Comparison of ENCODE assay signal across 18 cellular contexts in the genomic region with DNA sequence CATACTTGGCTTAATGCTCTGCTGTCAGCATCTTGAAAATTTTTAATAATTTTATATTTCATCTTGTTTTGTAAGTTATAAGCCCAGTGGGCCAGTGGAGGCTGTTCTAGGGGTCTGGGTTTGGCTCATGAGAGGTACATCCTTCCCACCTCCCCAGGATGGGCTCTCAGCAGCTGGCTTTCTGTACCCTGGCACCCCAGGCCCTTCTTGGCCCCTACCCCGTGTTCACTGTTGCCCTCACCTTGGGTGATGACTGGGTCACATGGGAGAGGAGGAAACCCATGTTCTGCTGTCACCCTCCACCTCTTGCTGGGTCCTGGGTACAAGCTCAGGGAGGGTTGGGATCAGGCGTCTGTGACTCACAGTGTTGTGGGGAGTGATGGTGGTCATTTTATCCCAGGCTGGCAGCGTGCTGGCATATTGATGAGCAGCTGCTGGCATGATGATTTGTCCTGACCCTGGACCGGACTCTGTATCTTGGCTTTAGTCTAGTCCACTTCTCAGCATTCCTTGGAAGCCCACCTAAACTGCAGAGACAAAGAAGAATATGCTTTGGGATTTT. TPM values are rescaled to one million over a fixed set of nuclear protein-coding genes. Genes with fewer than 3 reads are reported as not detected.
DNase-seq lines count a peak whose midpoint lies in the region; ATAC-seq and TF ChIP-seq lines count a peak whose summit lies in the region.
"Had no signal": no experiment of that assay in that cellular context is flagged by ENCODE, and none has a peak within 500 bp of the region (broad histone marks: within the 10 kb centered on the region; RNA-seq: fewer than 3 reads in every experiment).

No MANE protein-coding gene starts in this region.

- H3K27ac ChIP-seq in osteoblast (ENCODE audit: low read depth, low read length), result no peak overlapping the region
- no peak overlapping the region for H3K27ac ChIP-seq in upper lobe of right lung
- H3K27ac ChIP-seq in spleen, result no peak overlapping the region

- intact Hi-C loops in upper lobe of right lung (cut with DNase I), result no loop called here
- intact Hi-C loops in spleen (cut with DNase I; ENCODE audit: low total_unique reads), result no loop called here

- H3K36me3 Mint-ChIP-seq in activated naive CD4-positive, alpha-beta T cell treated with anti-CD3 and anti-CD28 coated beads, Interleukin-2, amount 50 U/mL, for 24 hours, result peaks cover 3% of the 10 kb centered on the region
- no peaks in the 10 kb centered on the region for H3K36me3 Mint-ChIP-seq in activated naive CD8-positive, alpha-beta T cell treated with anti-CD3 and anti-CD28 coated beads, Interleukin-2, amount 50 U/mL, for 24 hours (ENCODE audit: low read depth)

- TF ChIP-seq CTCF in osteoblast (IDR thresholded peaks at IDR 0.05; ENCODE audit: extremely low read depth, low read depth, low read length) (no peak), upper lobe of right lung (IDR thresholded peaks at IDR 0.05) (no peak), spleen (IDR thresholded peaks at IDR 0.05 in 8 of 11, conservative IDR thresholded peaks at IDR 0.05 in 3 of 11) (no peak)

- peak; percentile 37 for ATAC-seq in activated naive CD8-positive, alpha-beta T cell treated with anti-CD3 and anti-CD28 coated beads, Interleukin-2, amount 50 U/mL, for 24 hours
- peak; percentile 20 for ATAC-seq in upper lobe of right lung

- TF ChIP-seq POLR2A in spleen (IDR thresholded peaks at IDR 0.05), result no peak

- no peaks in the 10 kb centered on the region for H3K79me2 ChIP-seq in osteoblast (ENCODE audit: insufficient read depth, low read length)

- no peak overlapping the region for H3K4me3 ChIP-seq in osteoblast (ENCODE audit: insufficient read depth, low read length)
- H3K4me3 ChIP-seq in upper lobe of right lung, result no peak overlapping the region
- H3K4me3 ChIP-seq in spleen, result no peak overlapping the region
- H3K4me3 ChIP-seq: HAP-1 had no signal

- no peak for DNase-seq in activated naive CD4-positive, alpha-beta T cell treated with anti-CD3 and anti-CD28 coated beads, Interleukin-2, amount 50 U/mL, for 16 hours
- DNase-seq in activated naive CD8-positive, alpha-beta T cell treated with anti-CD3 and anti-CD28 coated beads, Interleukin-2, amount 50 U/mL, for 24 hours, result peak; percentile 5
- DNase-seq in osteoblast (ENCODE audit: insufficient read length, low spot score, missing footprints) (peak; percentile 11), upper lobe of right lung (no peak), cerebellar cortex (ENCODE audit: low spot score) (no peak), NCI-H1930 (lab: John Stamatoyannopoulos, UW) (no peak), spleen (no peak)
- DNase-seq: 8988T, BE2C, COR-L47, DMS153, IMR-90, NCI-H1417 treated with DMSO at 0.1 percent for 48 hours, NCI-H2029, NCI-H510A, NCI-H774 had no signal

- H3K4me2 ChIP-seq in osteoblast (ENCODE audit: insufficient read depth, low read length), result no peak overlapping the region

- peaks cover 16% of the 10 kb centered on the region for H3K4me1 Mint-ChIP-seq in activated naive CD4-positive, alpha-beta T cell treated with anti-CD3 and anti-CD28 coated beads, Interleukin-2, amount 50 U/mL, for 24 hours
- peaks cover 16% of the 10 kb centered on the region for H3K4me1 Mint-ChIP-seq in activated naive CD8-positive, alpha-beta T cell treated with anti-CD3 and anti-CD28 coated beads, Interleukin-2, amount 50 U/mL, for 24 hours

- no peak overlapping the region for H2AFZ ChIP-seq in osteoblast (ENCODE audit: low read length)

- H3K4me1 ChIP-seq in osteoblast (ENCODE audit: insufficient read depth, low read length) (no peaks in the 10 kb centered on the region), upper lobe of right lung (no peaks in the 10 kb centered on the region), spleen (peaks cover 0 to 6% (median 0%) of the 10 kb centered on the region in 6 donors)
- H3K4me1 ChIP-seq: BE2C, HAP-1 had no signal

- peak overlapping the region; percentile 60 for H3K27ac Mint-ChIP-seq in activated naive CD4-positive, alpha-beta T cell treated with anti-CD3 and anti-CD28 coated beads, Interleukin-2, amount 50 U/mL, for 24 hours
- H3K27ac Mint-ChIP-seq in activated naive CD8-positive, alpha-beta T cell treated with anti-CD3 and anti-CD28 coated beads, Interleukin-2, amount 50 U/mL, for 24 hours, result no peak overlapping the region

- H3K27me3 Mint-ChIP-seq in activated naive CD4-positive, alpha-beta T cell treated with anti-CD3 and anti-CD28 coated beads, Interleukin-2, amount 50 U/mL, for 24 hours, result no peaks in the 10 kb centered on the region
- H3K27me3 Mint-ChIP-seq in activated naive CD8-positive, alpha-beta T cell treated with anti-CD3 and anti-CD28 coated beads, Interleukin-2, amount 50 U/mL, for 24 hours, result no peaks in the 10 kb centered on the region

- WGBS in spleen, 5 donors, result 84 to 88% (median 84%) methylated on average over 4 of the region's 4 CpGs

- no peak overlapping the region for H3K4me3 Mint-ChIP-seq in activated naive CD4-positive, alpha-beta T cell treated with anti-CD3 and anti-CD28 coated beads, Interleukin-2, amount 50 U/mL, for 24 hours
- H3K4me3 Mint-ChIP-seq in activated naive CD8-positive, alpha-beta T cell treated with anti-CD3 and anti-CD28 coated beads, Interleukin-2, amount 50 U/mL, for 24 hours, result no peak overlapping the region

- peaks cover 3% of the 10 kb centered on the region for H3K27me3 ChIP-seq in osteoblast (ENCODE audit: insufficient read depth, low read length)
- no peaks in the 10 kb centered on the region for H3K27me3 ChIP-seq in upper lobe of right lung
- H3K27me3 ChIP-seq in spleen (replicated peaks in 1 of 7), result no peaks in the 10 kb centered on the region
- H3K27me3 ChIP-seq: BE2C had no signal

- no peaks in the 10 kb centered on the region for H3K9me3 ChIP-seq in osteoblast (ENCODE audit: low read depth, low read length)
- H3K9me3 ChIP-seq in upper lobe of right lung, result no peaks in the 10 kb centered on the region
- peaks cover 0 to 7% (median 0%) of the 10 kb centered on the region in 8 donors for H3K9me3 ChIP-seq in spleen
- H3K9me3 ChIP-seq: BE2C, HAP-1 had no signal

- no peaks in the 10 kb centered on the region for H4K20me1 ChIP-seq in osteoblast (ENCODE audit: insufficient read depth, low read length)

- H3K9me3 Mint-ChIP-seq in activated naive CD4-positive, alpha-beta T cell treated with anti-CD3 and anti-CD28 coated beads, Interleukin-2, amount 50 U/mL, for 24 hours, result no peaks in the 10 kb centered on the region
- no peaks in the 10 kb centered on the region for H3K9me3 Mint-ChIP-seq in activated naive CD8-positive, alpha-beta T cell treated with anti-CD3 and anti-CD28 coated beads, Interleukin-2, amount 50 U/mL, for 24 hours

- H3K36me3 ChIP-seq in osteoblast (ENCODE audit: insufficient read depth, low read length), result no peaks in the 10 kb centered on the region
- H3K36me3 ChIP-seq in upper lobe of right lung, result no peaks in the 10 kb centered on the region
- no peaks in the 10 kb centered on the region for H3K36me3 ChIP-seq in spleen
- H3K36me3 ChIP-seq: BE2C, HAP-1 had no signal

RNA-seq across cellular contexts. Expression of a gene that starts 34.6 kb away (rescaled TPM):
- under 0.01 TPM in 1 of 2 replicates, not detected in the other for total RNA-seq in osteoblast
- 12.3 TPM for total RNA-seq in upper lobe of right lung
- total RNA-seq in spleen, result 10 to 100 TPM in 2 of 7 donors, 1 to 10 TPM in 5; 4.9 to 19.9 (median 6.9) TPM
- 1 to 10 TPM in 1 of 3 donors, under 1 TPM in 2; 0.24 to 1.3 (median 0.46) TPM for polyA plus RNA-seq in spleen
- total RNA-seq: IMR-90 had no signal
- polyA plus RNA-seq: IMR-90 had no signal

Comparison
In these comparisons a context has a peak if more than half of its experiments do, and no peak if none do; other contexts are left out.
1. DNase-seq: peak in activated naive CD8-positive, alpha-beta T cell treated with anti-CD3 and anti-CD28 coated beads, Interleukin-2, amount 50 U/mL, for 24 hours (single experiment) and osteoblast (single experiment); none in activated naive CD4-positive, alpha-beta T cell treated with anti-CD3 and anti-CD28 coated beads, Interleukin-2, amount 50 U/mL, for 16 hours (single experiment), upper lobe of right lung (single experiment), cerebellar cortex (single experiment), NCI-H1930 (0 of 2) and spleen (single experiment).